Comparison of ENCODE assay signal across 22 cellular contexts in the genomic region with DNA sequence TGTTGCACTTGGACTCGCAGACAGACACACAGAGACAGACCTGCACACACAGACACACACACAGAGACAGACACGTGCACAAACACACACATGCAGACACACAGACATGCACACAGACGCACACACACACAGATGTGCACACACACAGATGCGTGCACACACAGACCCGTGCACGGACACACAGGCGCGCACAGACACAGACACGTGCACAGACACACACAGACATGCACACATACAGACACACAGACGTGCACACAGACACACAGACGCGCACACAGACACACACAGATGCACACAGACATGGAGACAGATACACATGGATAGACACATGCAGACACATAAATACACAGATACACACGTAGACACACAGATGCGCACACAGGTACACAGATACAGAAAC. TPM values are rescaled to one million over a fixed set of nuclear protein-coding genes. Genes with fewer than 3 reads are reported as not detected.
A peak's percentile ranks its signal among the peaks of the same experiment; 100 is the strongest.
DNase-seq lines count a peak whose midpoint lies in the region; ATAC-seq, FAIRE-seq and TF ChIP-seq lines count a peak whose summit lies in the region.
"Had no signal": no experiment of that assay in that cellular context is flagged by ENCODE, and none has a peak within 500 bp of the region (broad histone marks: within the 10 kb centered on the region; RNA-seq: fewer than 3 reads in every experiment).

No MANE protein-coding gene starts in this region.

- H3K4me1 ChIP-seq in HEK293 (ENCODE audit: control insufficient read depth, insufficient read depth, low read length) = no peaks in the 10 kb centered on the region
- no peaks in the 10 kb centered on the region for H3K4me1 ChIP-seq in GM12878 (ENCODE audit: control insufficient read depth, insufficient read depth, low read length)
- peaks cover 7% of the 10 kb centered on the region for H3K4me1 ChIP-seq in neural progenitor cell
- H3K4me1 ChIP-seq in ascending aorta = no peaks in the 10 kb centered on the region
- H3K4me1 ChIP-seq in upper lobe of left lung = peaks cover 0 to 7% (median 3%) of the 10 kb centered on the region in 4 donors

- RAD21 ChIA-PET in GM12878 (lab: Charles Lee; ENCODE audit: unreplicated experiment) = no interaction called here

- ATAC-seq in GM12878 = no peak
- ATAC-seq in HG02642 (IDR thresholded peaks at IDR 0.05; ENCODE audit: poor library complexity, unreplicated experiment) = no peak
- ATAC-seq in upper lobe of left lung (ENCODE audit: low FRiP score in 2 of 2) = no peak
- ATAC-seq: CD8-positive, alpha-beta T cell; GM23338; SK-N-SH treated with all-trans-retinoic acid at 6 μM for 48 hours had no signal

- no peak for TF ChIP-seq RAD21 in GM12878 (IDR thresholded peaks at IDR 0.05; ENCODE audit: insufficient read depth, low read depth, low read length)

- TF ChIP-seq POLR2A in GM12878 (IDR thresholded peaks at IDR 0.05; ENCODE audit: low read depth, low read length) (peak; percentile 53; the same call in 1 of the 2 replicates), upper lobe of left lung (IDR thresholded peaks at IDR 0.05) (no peak)

- H3K9me3 ChIP-seq in HEK293 (ENCODE audit: control insufficient read depth, insufficient read depth, low read depth, low read length) (no peaks in the 10 kb centered on the region), GM12878 (replicated peaks; ENCODE audit: control insufficient read depth, insufficient read depth, low read length) (no peaks in the 10 kb centered on the region), neural progenitor cell (ENCODE audit: low read depth) (no peaks in the 10 kb centered on the region), ascending aorta (no peaks in the 10 kb centered on the region), upper lobe of left lung (no peaks in the 10 kb centered on the region)
- H3K9me3 ChIP-seq: BLaER1, MG63, Peyer's patch had no signal

- H3K9ac ChIP-seq in GM12878 (ENCODE audit: control insufficient read depth, insufficient read depth, low read length) (no peak overlapping the region), neural progenitor cell (no peak overlapping the region)

- peaks cover 5 to 89% of the 10 kb centered on the region in 2 experiments; a peak in 2 of 3 replicates for H3K36me3 ChIP-seq in HEK293 (ENCODE audit: control insufficient read depth in 2 of 2, insufficient read depth in 1 of 2, low read length in 2 of 2)
- peaks cover 13 to 43% of the 10 kb centered on the region in 2 experiments; a peak in 3 of 4 replicates for H3K36me3 ChIP-seq in GM12878 (ENCODE audit: control insufficient read depth in 2 of 2, insufficient read depth in 2 of 2, low read length in 1 of 2)
- no peaks in the 10 kb centered on the region for H3K36me3 ChIP-seq in neural progenitor cell
- peaks cover 58 to 69% of the 10 kb centered on the region in 2 donors for H3K36me3 ChIP-seq in ascending aorta
- peaks cover 11 to 76% (median 58%) of the 10 kb centered on the region in 4 donors for H3K36me3 ChIP-seq in upper lobe of left lung

- peaks cover 6% of the 10 kb centered on the region for H3K36me3 Mint-ChIP-seq in neural progenitor cell

- CTCF ChIA-PET in HEK293 (lab: Yijun Ruan, JAX) = no interaction called here
- CTCF ChIA-PET in GM12878 (lab: Yijun Ruan, JAX) = no interaction called here

- H3K4me3 ChIP-seq in HEK293 (ENCODE audit: low read depth, low read length) (no peak overlapping the region), GM12878 (no peak overlapping the region), neural progenitor cell (no peak overlapping the region), ascending aorta (no peak overlapping the region), upper lobe of left lung (no peak overlapping the region)
- H3K4me3 ChIP-seq: BLaER1, GM23338, MG63, Peyer's patch had no signal

- no peaks in the 10 kb centered on the region for H3K9me3 Mint-ChIP-seq in neural progenitor cell
- H3K9me3 Mint-ChIP-seq: CD8-positive, alpha-beta T cell; GM23338 had no signal

- WGBS in GM12878 (ENCODE audit: insufficient coverage, insufficient replicate concordance, low lambda C conversion rate, missing lambda C conversion rate) = 91% methylated on average over 14 of the region's 14 CpGs
- WGBS in upper lobe of left lung, 2 donors = 95 to 100% methylated on average over 6 to 14 of the region's 14 CpGs

- H3K4me3 Mint-ChIP-seq in neural progenitor cell = no peak overlapping the region
- H3K4me3 Mint-ChIP-seq: CD8-positive, alpha-beta T cell; GM23338 had no signal

- TF ChIP-seq CTCF in HEK293 (tag by site-specific recombination; IDR thresholded peaks at IDR 0.05) (no peak), GM12878 (IDR thresholded peaks at IDR 0.05 in 2 of 3, conservative IDR thresholded peaks at IDR 0.05 in 1 of 3; ENCODE audit: control insufficient read depth in 2 of 3, extremely low read depth in 1 of 3, insufficient read depth in 1 of 3, low read depth in 3 of 3, low read length in 3 of 3) (no peak), neural progenitor cell (IDR thresholded peaks at IDR 0.05) (no peak), ascending aorta (IDR thresholded peaks at IDR 0.05) (no peak), upper lobe of left lung (IDR thresholded peaks at IDR 0.05) (no peak)

- peaks cover 18% of the 10 kb centered on the region for H3K4me1 Mint-ChIP-seq in neural progenitor cell

- POLR2A ChIA-PET in HEK293 (lab: Yijun Ruan, JAX) = no interaction called here
- POLR2A ChIA-PET in GM12878 (lab: Charles Lee) = no interaction called here

- H3K27ac ChIP-seq in HEK293 (ENCODE audit: extremely low read depth, low read depth, low read length) (no peak overlapping the region), GM12878 (ENCODE audit: control insufficient read depth, insufficient read depth) (no peak overlapping the region), neural progenitor cell (no peak overlapping the region), ascending aorta (no peak overlapping the region), upper lobe of left lung (no peak overlapping the region)
- H3K27ac ChIP-seq: Peyer's patch had no signal

- H2AFZ ChIP-seq in GM12878 (ENCODE audit: control insufficient read depth, low read depth, low read length) = no peak overlapping the region
- H2AFZ ChIP-seq in neural progenitor cell (replicated peaks) = no peak overlapping the region
- H2AFZ ChIP-seq: GM23338 had no signal

- SMC1A ChIA-PET in GM12878 (lab: Charles Lee; ENCODE audit: uncharacterized antibody, unreplicated experiment) = no interaction called here

- in situ Hi-C loops in GM12878 (cut with MboI) = no loop called here

- FAIRE-seq in GM12878 (lab: Jason Lieb, UNC) = no peak
- FAIRE-seq: GM12892 had no signal

- H3F3A ChIP-seq in neural progenitor cell (ENCODE audit: low read depth) = no peaks in the 10 kb centered on the region

- BruUV-seq in GM12878 (replicated peaks; lab: Mats Ljungman, UMichigan) = TSS peak; percentile 20

- H3K79me2 ChIP-seq in GM12878 (ENCODE audit: control insufficient read depth, insufficient read depth, low read length) = peaks cover under 1% of the 10 kb centered on the region; the same call in 1 of the 2 replicates
- H3K79me2 ChIP-seq in neural progenitor cell (ENCODE audit: low read depth) = no peaks in the 10 kb centered on the region

- H3K27me3 ChIP-seq in GM12878 (replicated peaks in 1 of 2; ENCODE audit: control insufficient read depth in 2 of 2, insufficient read depth in 2 of 2, low read length in 1 of 2) (no peaks in the 10 kb centered on the region), neural progenitor cell (no peaks in the 10 kb centered on the region), ascending aorta (no peaks in the 10 kb centered on the region), upper lobe of left lung (no peaks in the 10 kb centered on the region)
- H3K27me3 ChIP-seq: BLaER1, MG63, Peyer's patch had no signal

- intact Hi-C loops in GM12878 (cut with micrococcal nuclease; ENCODE audit: unreplicated experiment) (no loop called here), ascending aorta (cut with DNase I) (no loop called here)

- H3K27ac Mint-ChIP-seq in neural progenitor cell = peak overlapping the region; percentile 16
- H3K27ac Mint-ChIP-seq: CD8-positive, alpha-beta T cell; GM23338 had no signal

- H4K20me1 ChIP-seq in GM12878 (ENCODE audit: control insufficient read depth, insufficient read depth) (no peaks in the 10 kb centered on the region; the same call in 1 of the 2 replicates), neural progenitor cell (ENCODE audit: low read depth) (peaks cover 22% of the 10 kb centered on the region)

- H3K4me2 ChIP-seq in GM12878 (ENCODE audit: control insufficient read depth, insufficient read depth) = no peak overlapping the region
- H3K4me2 ChIP-seq in neural progenitor cell = no peak overlapping the region
- H3K4me2 ChIP-seq: GM23338 had no signal

- TF ChIP-seq EP300 in GM12878 (IDR thresholded peaks at IDR 0.05; ENCODE audit: borderline replicate concordance in 1 of 2, control insufficient read depth in 1 of 2, low read depth in 2 of 2, low read length in 2 of 2) (no peak), upper lobe of left lung (IDR thresholded peaks at IDR 0.05) (no peak)

- H3K27me3 Mint-ChIP-seq in neural progenitor cell (ENCODE audit: insufficient read depth, low read depth) = peaks cover 4% of the 10 kb centered on the region

- no peak for DNase-seq in GM12878 (ENCODE audit: low read depth, low spot score)
- no peak for DNase-seq in neural progenitor cell (ENCODE audit: low spot score)
- no peak for DNase-seq in ascending aorta (ENCODE audit: low spot score in 2 of 2)
- DNase-seq in upper lobe of left lung = no peak
- DNase-seq: CD8-positive, alpha-beta T cell; DND-41; HCEC 1CT; MG63; NCI-H1417; NCI-H1694 treated with DMSO at 0.1 percent for 48 hours; NCI-H2081 treated with DMSO at 0.1 percent for 48 hours; NCI-H2171 treated with DMSO at 0.1 percent for 48 hours; NCI-H526; Peyer's patch had no signal

RNA-seq across cellular contexts. Expression of gene PFKL, which starts 11.3 kb away (rescaled TPM):
- total RNA-seq in GM12878 (2013; cell fraction: nucleolus; rRNA removed) = 144 and 180 TPM in 2 replicates
- total RNA-seq in GM12878 (2014; rRNA removed) (127 and 146 TPM in 2 replicates), GM12878 (2014; rRNA removed; fragmentation: Illumina TruSeq; extraction: Trizol) (52.6 and 56.1 TPM in 2 replicates), GM12878 (2021) (192 and 194 TPM in 2 replicates), neural progenitor cell (ENCODE audit: low replicate concordance) (48.7 and 126 TPM in 2 replicates), ascending aorta (153 TPM), upper lobe of left lung (100 to 1,000 TPM in 5 of 6 donors, 10 to 100 TPM in 1; 69.8 to 157 (median 135) TPM)
- 60.4 TPM for polyA plus RNA-seq in GM12878 (2011; ENCODE audit: low read depth)
- polyA plus RNA-seq in GM12878 (2011; rRNA removed) (43.3 and 94.2 TPM in 2 replicates), GM12878 (2014; fragmentation: Illumina TruSeq; extraction: Trizol) (7.8 and 45.7 TPM in 2 replicates), GM12878 (2014; fragmentation: Nextera tagmentation; extraction: Ambion mirVana) (10 to 100 TPM in 1 of 2 experiments, 1 to 10 TPM in 1; 1.2 to 11.2 TPM), GM12878 (2014; rRNA removed) (130 and 154 TPM in 2 replicates), GM12878 (2016; fragmentation: Nextera tagmentation; extraction: Ambion mirVana) (100 to 1,000 TPM; 184 to 191 TPM)
- 130 and 162 TPM in 2 replicates for polyA plus RNA-seq in GM12878 (2011; cell fraction: cytosol; rRNA removed)
- polyA plus RNA-seq in GM12878 (2011; cell fraction: nucleus; rRNA removed) = 550 and 578 TPM in 2 replicates
- polyA plus RNA-seq in GM12878 (2012) = 148 and 190 TPM in 2 replicates
- polyA minus RNA-seq in GM12878 (2011; rRNA and poly(A)+ RNA removed) = 76.6 and 156 TPM in 2 replicates
- polyA minus RNA-seq in GM12878 (2011; cell fraction: cytosol; rRNA and poly(A)+ RNA removed) = 59.1 and 73.4 TPM in 2 replicates
- 62.3 and 85.3 TPM in 2 replicates for polyA minus RNA-seq in GM12878 (2011; cell fraction: nucleus; rRNA and poly(A)+ RNA removed)

RNA-seq across cellular contexts. Expression of gene AIRE, which starts 25.4 kb away (rescaled TPM):
- total RNA-seq in GM12878 (2013; cell fraction: nucleolus; rRNA removed) = 0.81 and 0.83 TPM in 2 replicates
- total RNA-seq in GM12878 (2014; rRNA removed) = not detected in 2 replicates
- not detected in 2 replicates for total RNA-seq in GM12878 (2014; rRNA removed; fragmentation: Illumina TruSeq; extraction: Trizol)
- 0.10 TPM in 1 of 2 replicates, not detected in the other for total RNA-seq in GM12878 (2021)
- not detected for polyA plus RNA-seq in GM12878 (2011; ENCODE audit: low read depth)
- 0.03 and 0.05 TPM in 2 replicates for polyA plus RNA-seq in GM12878 (2011; rRNA removed)
- polyA plus RNA-seq in GM12878 (2011; cell fraction: cytosol; rRNA removed) = 0.04 and 0.08 TPM in 2 replicates
- polyA plus RNA-seq in GM12878 (2011; cell fraction: nucleus; rRNA removed) = 0.61 and 1.2 TPM in 2 replicates
- 0.04 TPM in 1 of 2 replicates, not detected in the other for polyA plus RNA-seq in GM12878 (2012)
- not detected in 2 replicates for polyA plus RNA-seq in GM12878 (2014; fragmentation: Illumina TruSeq; extraction: Trizol)
- not detected for polyA plus RNA-seq in GM12878 (2014; fragmentation: Nextera tagmentation; extraction: Ambion mirVana)
- not detected in 2 replicates for polyA plus RNA-seq in GM12878 (2014; rRNA removed)
- not detected for polyA plus RNA-seq in GM12878 (2016; fragmentation: Nextera tagmentation; extraction: Ambion mirVana)
- polyA minus RNA-seq in GM12878 (2011; rRNA and poly(A)+ RNA removed) = 0.10 and 0.15 TPM in 2 replicates
- not detected in 2 replicates for polyA minus RNA-seq in GM12878 (2011; cell fraction: cytosol; rRNA and poly(A)+ RNA removed)
- 0.10 and 0.12 TPM in 2 replicates for polyA minus RNA-seq in GM12878 (2011; cell fraction: nucleus; rRNA and poly(A)+ RNA removed)
- total RNA-seq in neural progenitor cell (ENCODE audit: low replicate concordance) = not detected in 2 replicates
- total RNA-seq in ascending aorta = 0.75 TPM
- not detected for total RNA-seq in upper lobe of left lung
- total RNA-seq: CD8-positive, alpha-beta T cell; LHCN-M2; OCI-LY7 had no signal
- polyA plus RNA-seq: GM23338 had no signal

RNA-seq across cellular contexts. Expression of gene CFAP410, which starts 28.1 kb away (rescaled TPM):
- total RNA-seq in GM12878 (2013; cell fraction: nucleolus; rRNA removed) = 19.8 and 23.7 TPM in 2 replicates
- total RNA-seq in GM12878 (2014; rRNA removed) (16.8 and 24.6 TPM in 2 replicates), GM12878 (2014; rRNA removed; fragmentation: Illumina TruSeq; extraction: Trizol) (2.6 and 2.8 TPM in 2 replicates), GM12878 (2021) (20.3 and 23.6 TPM in 2 replicates), neural progenitor cell (ENCODE audit: low replicate concordance) (7.5 and 17.9 TPM in 2 replicates), ascending aorta (68.5 TPM), upper lobe of left lung (10 to 100 TPM; 34.4 to 85.9 (median 48.4) TPM)
- 4.9 TPM for polyA plus RNA-seq in GM12878 (2011; ENCODE audit: low read depth)
- polyA plus RNA-seq in GM12878 (2011; rRNA removed) (2.8 and 5.2 TPM in 2 replicates), GM12878 (2014; fragmentation: Illumina TruSeq; extraction: Trizol) (0.52 and 1.3 TPM in 2 replicates), GM12878 (2014; fragmentation: Nextera tagmentation; extraction: Ambion mirVana) (1 to 10 TPM in 1 of 2 experiments, under 1 TPM in 1; 0.14 to 2.1 TPM), GM12878 (2014; rRNA removed) (24.8 and 27.1 TPM in 2 replicates), GM12878 (2016; fragmentation: Nextera tagmentation; extraction: Ambion mirVana) (10 to 100 TPM; 17.5 to 20.9 TPM)
- 8.2 and 16.1 TPM in 2 replicates for polyA plus RNA-seq in GM12878 (2011; cell fraction: cytosol; rRNA removed)
- 87.0 and 101 TPM in 2 replicates for polyA plus RNA-seq in GM12878 (2011; cell fraction: nucleus; rRNA removed)
- 21.9 and 22.9 TPM in 2 replicates for polyA plus RNA-seq in GM12878 (2012)
- polyA minus RNA-seq in GM12878 (2011; rRNA and poly(A)+ RNA removed) = 1.4 and 5.8 TPM in 2 replicates
- 1.8 and 2.8 TPM in 2 replicates for polyA minus RNA-seq in GM12878 (2011; cell fraction: cytosol; rRNA and poly(A)+ RNA removed)
- polyA minus RNA-seq in GM12878 (2011; cell fraction: nucleus; rRNA and poly(A)+ RNA removed) = 7.5 and 11.9 TPM in 2 replicates

RNA-seq across cellular contexts. Expression of gene TRPM2, which starts 42.3 kb away (rescaled TPM):
- total RNA-seq in GM12878 (2013; cell fraction: nucleolus; rRNA removed) = 0.42 and 0.61 TPM in 2 replicates
- 2.6 and 2.7 TPM in 2 replicates for total RNA-seq in GM12878 (2014; rRNA removed)
- total RNA-seq in GM12878 (2014; rRNA removed; fragmentation: Illumina TruSeq; extraction: Trizol) = 3.5 and 4.4 TPM in 2 replicates
- total RNA-seq in GM12878 (2021) = 9.1 and 9.9 TPM in 2 replicates
- polyA plus RNA-seq in GM12878 (2011; ENCODE audit: low read depth) = 4.9 TPM
- 0.03 and 0.17 TPM in 2 replicates for polyA plus RNA-seq in GM12878 (2011; rRNA removed)
- 0.03 TPM in 1 of 2 replicates, not detected in the other for polyA plus RNA-seq in GM12878 (2011; cell fraction: cytosol; rRNA removed)
- 0.22 and 0.30 TPM in 2 replicates for polyA plus RNA-seq in GM12878 (2011; cell fraction: nucleus; rRNA removed)
- 5.5 and 6.1 TPM in 2 replicates for polyA plus RNA-seq in GM12878 (2012)
- polyA plus RNA-seq in GM12878 (2014; fragmentation: Illumina TruSeq; extraction: Trizol) = 0.86 and 2.4 TPM in 2 replicates
- polyA plus RNA-seq in GM12878 (2014; fragmentation: Nextera tagmentation; extraction: Ambion mirVana) = under 1 TPM; 0.34 to 0.82 TPM
- 4.1 and 4.8 TPM in 2 replicates for polyA plus RNA-seq in GM12878 (2014; rRNA removed)
- 1 to 10 TPM; 2.5 to 3.7 TPM for polyA plus RNA-seq in GM12878 (2016; fragmentation: Nextera tagmentation; extraction: Ambion mirVana)
- 0.05 TPM in 1 of 2 replicates, not detected in the other for polyA minus RNA-seq in GM12878 (2011; rRNA and poly(A)+ RNA removed)
- polyA minus RNA-seq in GM12878 (2011; cell fraction: cytosol; rRNA and poly(A)+ RNA removed) = 4.4 TPM in 1 of 2 replicates, not detected in the other
- under 0.01 and 0.38 TPM in 2 replicates for polyA minus RNA-seq in GM12878 (2011; cell fraction: nucleus; rRNA and poly(A)+ RNA removed)
- 0.28 TPM in 1 of 2 replicates, not detected in the other for total RNA-seq in neural progenitor cell (ENCODE audit: low replicate concordance)
- total RNA-seq in ascending aorta = 0.43 TPM
- 10 to 100 TPM in 4 of 6 donors, 1 to 10 TPM in 2; 2.2 to 37.7 (median 12.7) TPM for total RNA-seq in upper lobe of left lung
- total RNA-seq: LHCN-M2 had no signal

RNA-seq across cellular contexts. Expression of gene DNMT3L, which starts 49.4 kb away (rescaled TPM):
- total RNA-seq in GM12878 (2013; cell fraction: nucleolus; rRNA removed) = not detected in 2 replicates
- not detected in 2 replicates for total RNA-seq in GM12878 (2014; rRNA removed)
- not detected in 2 replicates for total RNA-seq in GM12878 (2014; rRNA removed; fragmentation: Illumina TruSeq; extraction: Trizol)
- not detected in 2 replicates for total RNA-seq in GM12878 (2021)
- polyA plus RNA-seq in GM12878 (2011; ENCODE audit: low read depth) = not detected
- polyA plus RNA-seq in GM12878 (2011; rRNA removed) = not detected in 2 replicates
- not detected in 2 replicates for polyA plus RNA-seq in GM12878 (2011; cell fraction: cytosol; rRNA removed)
- polyA plus RNA-seq in GM12878 (2011; cell fraction: nucleus; rRNA removed) = not detected in 2 replicates
- not detected in 2 replicates for polyA plus RNA-seq in GM12878 (2012)
- polyA plus RNA-seq in GM12878 (2014; fragmentation: Illumina TruSeq; extraction: Trizol) = not detected in 2 replicates
- polyA plus RNA-seq in GM12878 (2014; fragmentation: Nextera tagmentation; extraction: Ambion mirVana) = not detected
- polyA plus RNA-seq in GM12878 (2014; rRNA removed) = not detected in 2 replicates
- not detected for polyA plus RNA-seq in GM12878 (2016; fragmentation: Nextera tagmentation; extraction: Ambion mirVana)
- not detected in 2 replicates for polyA minus RNA-seq in GM12878 (2011; rRNA and poly(A)+ RNA removed)
- polyA minus RNA-seq in GM12878 (2011; cell fraction: cytosol; rRNA and poly(A)+ RNA removed) = not detected in 2 replicates
- not detected in 2 replicates for polyA minus RNA-seq in GM12878 (2011; cell fraction: nucleus; rRNA and poly(A)+ RNA removed)
- not detected in 2 replicates for total RNA-seq in neural progenitor cell (ENCODE audit: low replicate concordance)
- not detected for total RNA-seq in ascending aorta
- total RNA-seq in upper lobe of left lung = not detected
- total RNA-seq: CD8-positive, alpha-beta T cell; GM23338; LHCN-M2; OCI-LY7; Peyer's patch had no signal

Comparison
In these comparisons a context has a peak if more than half of its experiments do, and no peak if none do; other contexts are left out.
1. Of the 9 proteins assayed by ChIP-seq in both HEK293 and GM12878: peak only in HEK293: none; only in GM12878: PBX3; in both: none; in neither: 8.